18 cellular contexts compared by ENCODE assay signal in the genomic region with DNA sequence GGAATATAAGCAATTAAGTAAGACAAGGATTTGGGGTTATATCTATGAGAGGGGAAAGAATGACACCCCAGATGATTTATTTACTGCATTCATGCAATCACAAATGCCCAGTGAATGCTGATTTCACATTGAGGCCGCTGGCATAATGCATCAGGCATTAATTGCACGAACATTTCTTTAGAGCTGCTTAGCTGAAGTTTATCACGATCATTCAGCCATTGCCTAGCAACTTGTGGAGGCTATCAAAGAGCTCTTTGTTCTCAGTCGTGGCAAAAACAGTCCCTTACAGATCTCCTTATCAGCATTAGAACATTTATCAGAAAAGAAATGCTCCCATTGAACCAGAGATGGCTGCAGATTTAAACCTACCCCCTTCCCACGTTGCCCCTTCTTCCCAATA.
DNase-seq lines count a peak whose midpoint lies in the region; ATAC-seq, FAIRE-seq and TF ChIP-seq lines count a peak whose summit lies in the region.
"Had no signal": no experiment of that assay in that cellular context is flagged by ENCODE, and none has a peak within 500 bp of the region (broad histone marks: within the 10 kb centered on the region; RNA-seq: fewer than 3 reads in every experiment).

No MANE protein-coding gene starts in this region.

- DNase-seq in M059J (ENCODE audit: low read depth) (peak; percentile 17), astrocyte of the hippocampus (ENCODE audit: low read depth, low spot score) (peak; percentile 68), medulla oblongata (ENCODE audit: extremely low spot score) (peak; percentile 81), retinal pigment epithelial cell (ENCODE audit: low read depth) (peak; percentile 82), GM12891 (ENCODE audit: insufficient read length, low spot score) (no peak)
- DNase-seq: activated CD4-positive, alpha-beta T cell treated with anti-CD3 and anti-CD28 coated beads for 48 hours; activated effector memory CD4-positive, alpha-beta T cell treated with anti-CD3 and anti-CD28 coated beads, Interleukin-2, amount 50 U/mL, for 16 hours; adrenal gland; HFFc6; Kasumi-1; kidney; NCI-H1105 treated with DMSO at 0.1 percent for 48 hours; NCI-H774; stimulated activated CD4-positive, alpha-beta T cell treated with anti-CD3 and anti-CD28 coated beads, Interleukin-2, amount 100 ng/mL, for 48 hours had no signal

- ATAC-seq in GM18520 (IDR thresholded peaks at IDR 0.05; ENCODE audit: unreplicated experiment) (no peak), GM19452 (IDR thresholded peaks at IDR 0.05; ENCODE audit: unreplicated experiment) (no peak)

- no peak for TF ChIP-seq CTCF in retinal pigment epithelial cell (conservative IDR thresholded peaks at IDR 0.05; ENCODE audit: low read depth, low read length)

- H3K4me3 ChIP-seq in retinal pigment epithelial cell (ENCODE audit: low read length) = no peak overlapping the region
- H3K4me3 ChIP-seq: adrenal gland, BLaER1 had no signal

- TF ChIP-seq POLR2A in GM12891 (IDR thresholded peaks at IDR 0.05; ENCODE audit: low read depth, low read length) = no peak

- no peak for FAIRE-seq in GM12891 (lab: Jason Lieb, UNC)
- FAIRE-seq: GM12892, kidney had no signal

TF ChIP-seq in GM12891, 5 proteins besides CTCF, POLR2A, EP300 and RAD21:
- TF ChIP-seq POU2F2 (IDR thresholded peaks at IDR 0.05; ENCODE audit: low read depth, low read length) = no peak
- no peak for TF ChIP-seq PAX5 (IDR thresholded peaks at IDR 0.05; ENCODE audit: insufficient read depth, low read length, severe bottlenecking)
- TF ChIP-seq POLR2AphosphoS5 (IDR thresholded peaks at IDR 0.05; ENCODE audit: low read depth, low read length) = no peak
- TF ChIP-seq TAF1 (IDR thresholded peaks at IDR 0.05; ENCODE audit: low read depth, low read length) = no peak
- no peak for TF ChIP-seq SPI1 (IDR thresholded peaks at IDR 0.05; ENCODE audit: low read depth, low read length)
